In genomic region chr1:114002492-114003290, GRCh38 we compare ENCODE assay signal across 14 cellular contexts. TPM values are rescaled to one million over a fixed set of nuclear protein-coding genes. Genes with fewer than 3 reads are reported as not detected.
DNase-seq lines count a peak whose midpoint lies in the region; ATAC-seq and TF ChIP-seq lines count a peak whose summit lies in the region.
"Had no signal": no experiment of that assay in that cellular context is flagged by ENCODE, and none has a peak within 500 bp of the region (broad histone marks: within the 10 kb centered on the region; RNA-seq: fewer than 3 reads in every experiment).

No MANE protein-coding gene starts in this region.

- H3K4me3 ChIP-seq in Loucy (ENCODE audit: low read length, poor library complexity, severe bottlenecking) (no peak overlapping the region), foreskin fibroblast (ENCODE audit: low read depth in 1 of 2, low read length in 2 of 2) (no peak overlapping the region), neural progenitor cell (no peak overlapping the region)

- DNase-seq in AG08396 (ENCODE audit: low spot score) = peak; percentile 55
- peak; percentile 50 to 74 for DNase-seq in foreskin fibroblast
- DNase-seq in neural progenitor cell (ENCODE audit: low spot score) = peak; percentile 24
- DNase-seq in GM10248 (ENCODE audit: extremely low spot score) = no peak
- no peak for DNase-seq in activated T-cell treated with anti-CD3 and anti-CD28 coated beads, Interleukin-2, amount 50 U/mL, for 48 hours
- DNase-seq in COLO668 (lab: John Stamatoyannopoulos, UW; ENCODE audit: unreplicated experiment) = no peak
- DNase-seq: activated naive CD4-positive, alpha-beta T cell treated with Interleukin-2 at 50 U/mL for 16 hours; DMS79 treated with DMSO at 0.1 percent for 48 hours; naive thymus-derived CD8-positive, alpha-beta T cell; NCI-H187; NCI-H774; SIG-M5 had no signal

- H3K4me1 ChIP-seq in Loucy (ENCODE audit: insufficient read depth, low read length, poor library complexity, severe bottlenecking) = peaks cover 10% of the 10 kb centered on the region
- peaks cover 21% of the 10 kb centered on the region for H3K4me1 ChIP-seq in neural progenitor cell

- peaks cover 2% of the 10 kb centered on the region for H3K27me3 Mint-ChIP-seq in neural progenitor cell (ENCODE audit: insufficient read depth, low read depth)

- H3K79me2 ChIP-seq in Loucy (ENCODE audit: insufficient read depth, low read length) = no peaks in the 10 kb centered on the region
- H3K79me2 ChIP-seq in neural progenitor cell (ENCODE audit: low read depth) = no peaks in the 10 kb centered on the region

- H3K36me3 Mint-ChIP-seq in neural progenitor cell = peaks cover 2% of the 10 kb centered on the region
- H3K36me3 Mint-ChIP-seq: naive thymus-derived CD8-positive, alpha-beta T cell had no signal

- no peaks in the 10 kb centered on the region for H3K9me2 ChIP-seq in Loucy (replicated peaks; ENCODE audit: low read depth, low read length)

- TF ChIP-seq CTCF in Loucy (conservative IDR thresholded peaks at IDR 0.05; ENCODE audit: low read length) = no peak
- TF ChIP-seq CTCF in foreskin fibroblast (IDR thresholded peaks at IDR 0.05; ENCODE audit: low read depth, low read length) = no peak
- no peak for TF ChIP-seq CTCF in neural progenitor cell (IDR thresholded peaks at IDR 0.05)
- no peak for TF ChIP-seq CTCF in GM10248 (IDR thresholded peaks at IDR 0.05; ENCODE audit: control extremely low read depth, extremely low read depth, low read depth, missing control alignments)

- H3K9me3 Mint-ChIP-seq in neural progenitor cell = peaks cover 12% of the 10 kb centered on the region
- H3K9me3 Mint-ChIP-seq: naive thymus-derived CD8-positive, alpha-beta T cell had no signal

- H3K4me1 Mint-ChIP-seq in neural progenitor cell = peaks cover 26% of the 10 kb centered on the region

- no peaks in the 10 kb centered on the region for H3K27me3 ChIP-seq in Loucy (ENCODE audit: insufficient read depth, low read length, poor library complexity, severe bottlenecking)
- no peaks in the 10 kb centered on the region for H3K27me3 ChIP-seq in neural progenitor cell

- peak overlapping the region; percentile 24; the same call in 1 of the 2 replicates for H2AFZ ChIP-seq in Loucy (ENCODE audit: low read length)
- peak overlapping the region; percentile 60 for H2AFZ ChIP-seq in neural progenitor cell (replicated peaks)

- H3F3A ChIP-seq in Loucy (ENCODE audit: low read depth) (no peaks in the 10 kb centered on the region), neural progenitor cell (ENCODE audit: low read depth) (peaks cover 16% of the 10 kb centered on the region)

- H3K9ac ChIP-seq in Loucy (ENCODE audit: low read depth, low read length, poor library complexity, severe bottlenecking) = no peak overlapping the region
- no peak overlapping the region for H3K9ac ChIP-seq in neural progenitor cell

- H4K20me1 ChIP-seq in Loucy (ENCODE audit: insufficient read depth, low read length, poor library complexity, severe bottlenecking) (no peaks in the 10 kb centered on the region), neural progenitor cell (ENCODE audit: low read depth) (no peaks in the 10 kb centered on the region)

- ATAC-seq in HG02763 (IDR thresholded peaks at IDR 0.05; ENCODE audit: unreplicated experiment) = no peak
- ATAC-seq: naive thymus-derived CD8-positive, alpha-beta T cell had no signal

- no peak overlapping the region for H3K27ac ChIP-seq in neural progenitor cell

- H3K9me3 ChIP-seq in Loucy (ENCODE audit: insufficient read depth, low read depth, low read length) (no peaks in the 10 kb centered on the region), neural progenitor cell (ENCODE audit: low read depth) (no peaks in the 10 kb centered on the region)

- H3K4me2 ChIP-seq in Loucy (ENCODE audit: low read depth, low read length, poor library complexity, severe bottlenecking) (no peak overlapping the region), neural progenitor cell (peak overlapping the region; percentile 25)

- H3K36me3 ChIP-seq in Loucy (ENCODE audit: insufficient read depth, low read length) = no peaks in the 10 kb centered on the region
- no peaks in the 10 kb centered on the region for H3K36me3 ChIP-seq in neural progenitor cell

- POLR2A ChIA-PET in GM10248 (lab: Yijun Ruan, JAX) = no interaction called here

- H3K27ac Mint-ChIP-seq in neural progenitor cell = peak overlapping the region; percentile 88

- CTCF ChIA-PET in GM10248 (lab: Yijun Ruan, JAX) = interaction anchor here (1.1 kb wide), 1 partner anchor 24 kb away, joined by 3 read pairs; no protein-coding TSS in a partner anchor

- no peak overlapping the region for H3K4me3 Mint-ChIP-seq in neural progenitor cell
- H3K4me3 Mint-ChIP-seq: naive thymus-derived CD8-positive, alpha-beta T cell had no signal

RNA-seq across cellular contexts. Expression of gene OLFML3, which starts 23.4 kb away (rescaled TPM):
- total RNA-seq in neural progenitor cell (ENCODE audit: low replicate concordance) = 13.4 and 19.3 TPM in 2 replicates

Comparison
In these comparisons a context has a peak if more than half of its experiments do, and no peak if none do; other contexts are left out.
1. DNase-seq: peak in AG08396 (single experiment), foreskin fibroblast (2 of 2) and neural progenitor cell (single experiment); none in GM10248 (single experiment), activated T-cell treated with anti-CD3 and anti-CD28 coated beads, Interleukin-2, amount 50 U/mL, for 48 hours (0 of 2) and COLO668 (single experiment).